In genomic region chr5:116583085-116583766, GRCh38 we compare ENCODE assay signal across 18 cellular contexts. TPM values are rescaled to one million over a fixed set of nuclear protein-coding genes. Genes with fewer than 3 reads are reported as not detected.
DNase-seq lines count a peak whose midpoint lies in the region; ATAC-seq, FAIRE-seq and TF ChIP-seq lines count a peak whose summit lies in the region.
"Had no signal": no experiment of that assay in that cellular context is flagged by ENCODE, and none has a peak within 500 bp of the region (broad histone marks: within the 10 kb centered on the region; RNA-seq: fewer than 3 reads in every experiment).

No MANE protein-coding gene starts in this region.

- H3K27ac ChIP-seq in GM12878 (ENCODE audit: control insufficient read depth, insufficient read depth) (no peak overlapping the region), kidney (ENCODE audit: low read depth in 2 of 2, low read length in 2 of 2) (no peak overlapping the region)
- H3K27ac ChIP-seq: skin epidermis, upper lobe of left lung had no signal

- no peaks in the 10 kb centered on the region; the same call in 2 of the 3 replicates for H3K9me3 ChIP-seq in GM12878 (replicated peaks; ENCODE audit: control insufficient read depth, insufficient read depth, low read length)
- H3K9me3 ChIP-seq in kidney (ENCODE audit: control insufficient read depth in 1 of 2, low read length in 2 of 2) = no peaks in the 10 kb centered on the region
- H3K9me3 ChIP-seq: body of pancreas, upper lobe of left lung had no signal

- H3K4me3 ChIP-seq in GM12878 (no peak overlapping the region), kidney (ENCODE audit: low read length in 2 of 2) (no peak overlapping the region)
- H3K4me3 ChIP-seq: body of pancreas, skin epidermis, upper lobe of left lung had no signal

- no TSS peak for BruUV-seq in GM12878 (replicated peaks; lab: Mats Ljungman, UMichigan)

- POLR2A ChIA-PET in GM12878 (lab: Charles Lee) = interaction anchor here (0.9 to 1.4 kb wide), 2 partner anchors 31 to 303 kb away, joined by 3 read pairs; no protein-coding TSS in a partner anchor

- no peak for TF ChIP-seq POLR2A in GM12878 (IDR thresholded peaks at IDR 0.05; ENCODE audit: low read depth, low read length)

- H3K36me3 ChIP-seq in GM12878 (ENCODE audit: control insufficient read depth in 2 of 2, insufficient read depth in 2 of 2, low read length in 1 of 2) = no peaks in the 10 kb centered on the region
- no peaks in the 10 kb centered on the region for H3K36me3 ChIP-seq in kidney (ENCODE audit: control insufficient read depth in 1 of 2, insufficient read depth in 2 of 2, low read length in 2 of 2)
- H3K36me3 ChIP-seq: upper lobe of left lung had no signal

- no peak overlapping the region for H3K4me2 ChIP-seq in GM12878 (ENCODE audit: control insufficient read depth, insufficient read depth)

- SMC1A ChIA-PET in GM12878 (lab: Charles Lee; ENCODE audit: uncharacterized antibody, unreplicated experiment) = interaction anchor here (0.8 to 5.7 kb wide), 10 partner anchors 30 to 183 kb away, joined by 3 to 34 read pairs (median 4); no protein-coding TSS in a partner anchor

- no peak for TF ChIP-seq EP300 in GM12878 (IDR thresholded peaks at IDR 0.05; ENCODE audit: borderline replicate concordance in 1 of 2, control insufficient read depth in 1 of 2, low read depth in 2 of 2, low read length in 2 of 2)

- no peaks in the 10 kb centered on the region for H4K20me1 ChIP-seq in GM12878 (ENCODE audit: control insufficient read depth, insufficient read depth)

- no peak for TF ChIP-seq CTCF in GM12878 (IDR thresholded peaks at IDR 0.05 in 2 of 3, conservative IDR thresholded peaks at IDR 0.05 in 1 of 3; ENCODE audit: control insufficient read depth in 2 of 3, extremely low read depth in 1 of 3, insufficient read depth in 1 of 3, low read depth in 3 of 3, low read length in 3 of 3)
- no peak for TF ChIP-seq CTCF in kidney (IDR thresholded peaks at IDR 0.05; ENCODE audit: borderline replicate concordance, extremely low read depth, insufficient read depth)

- no peak for TF ChIP-seq RAD21 in GM12878 (IDR thresholded peaks at IDR 0.05; ENCODE audit: insufficient read depth, low read depth, low read length)

- DNase-seq in GM12878 (ENCODE audit: low read depth, low spot score) = no peak
- no peak for DNase-seq in kidney
- DNase-seq in medulla oblongata (ENCODE audit: extremely low spot score) = no peak
- no peak for DNase-seq in cerebellum (ENCODE audit: low spot score)
- no peak for DNase-seq in HuH-7 (ENCODE audit: low spot score)
- DNase-seq: activated CD8-positive, alpha-beta memory T cell treated with anti-CD3 and anti-CD28 coated beads, Interleukin-2, amount 50 U/mL, for 48 hours; activated naive CD4-positive, alpha-beta T cell treated with Interleukin-2 at 50 U/mL for 16 hours; body of pancreas; HFFc6; islet precursor cell; NCI-H1048; Right ventricle myocardium superior; stimulated activated naive B cell treated with anti-CD40 and anti-IgM and Interleukin-4, amounts not matched to agents 10 μg/mL and 1 μg/mL and 100 μg/mL, for 72 hours; upper lobe of left lung had no signal

- H3K4me1 ChIP-seq in GM12878 (ENCODE audit: control insufficient read depth, insufficient read depth, low read length) (no peaks in the 10 kb centered on the region), kidney (ENCODE audit: control insufficient read depth in 1 of 2, insufficient read depth in 1 of 2, low read depth in 1 of 2, low read length in 2 of 2) (no peaks in the 10 kb centered on the region)
- H3K4me1 ChIP-seq: upper lobe of left lung had no signal

- intact Hi-C loops in GM12878 (cut with micrococcal nuclease; ENCODE audit: unreplicated experiment) = no loop called here
- intact Hi-C loops in kidney (cut with DNase I) = no loop called here

- no peaks in the 10 kb centered on the region for H3K27me3 ChIP-seq in GM12878 (replicated peaks in 1 of 2; ENCODE audit: control insufficient read depth in 2 of 2, insufficient read depth in 2 of 2, low read length in 1 of 2)
- H3K27me3 ChIP-seq: body of pancreas, upper lobe of left lung had no signal

- CTCF ChIA-PET in GM12878 (lab: Yijun Ruan, JAX) = interaction anchor here (2.3 to 2.6 kb wide), 2 partner anchors 7 to 27 kb away, joined by 6 to 11 read pairs; no protein-coding TSS in a partner anchor

- peak overlapping the region; percentile 10; the same call in 1 of the 2 replicates for H2AFZ ChIP-seq in GM12878 (ENCODE audit: control insufficient read depth, low read depth, low read length)

- H3K9ac ChIP-seq in GM12878 (ENCODE audit: control insufficient read depth, insufficient read depth, low read length) (no peak overlapping the region), kidney (ENCODE audit: low read length in 2 of 2) (no peak overlapping the region)

- RAD21 ChIA-PET in GM12878 (lab: Charles Lee; ENCODE audit: unreplicated experiment) = interaction anchor here (0.7 to 9.2 kb wide), 14 partner anchors 8 to 365 kb away, joined by 3 to 179 read pairs (median 4); partner anchors contain the start of gene SEMA6A

- no peaks in the 10 kb centered on the region for H3K79me2 ChIP-seq in GM12878 (ENCODE audit: control insufficient read depth, insufficient read depth, low read length)

- peak; percentile 60 for ATAC-seq in GM18517 (IDR thresholded peaks at IDR 0.05; ENCODE audit: unreplicated experiment)
- ATAC-seq in HG02798 (IDR thresholded peaks at IDR 0.05; ENCODE audit: poor library complexity, unreplicated experiment) = peak; percentile 42
- ATAC-seq in GM12878 = peak; percentile 76
- no peak for ATAC-seq in HG03139 (IDR thresholded peaks at IDR 0.05; ENCODE audit: unreplicated experiment)
- ATAC-seq: body of pancreas had no signal

- in situ Hi-C loops in GM12878 (cut with MboI) = no loop called here

- no peak for FAIRE-seq in GM12878 (lab: Jason Lieb, UNC)
- peak; percentile 27 for FAIRE-seq in kidney (lab: Jason Lieb, UNC)

TF ChIP-seq in GM12878, 131 proteins besides CTCF, POLR2A, EP300 and RAD21 (continues in another document):
- TF ChIP-seq SREBF2 (IDR thresholded peaks at IDR 0.05; ENCODE audit: low read length) (no peak), GATAD2B (conservative IDR thresholded peaks at IDR 0.05; ENCODE audit: low read depth) (no peak)
- TF ChIP-seq, protein P1, sequence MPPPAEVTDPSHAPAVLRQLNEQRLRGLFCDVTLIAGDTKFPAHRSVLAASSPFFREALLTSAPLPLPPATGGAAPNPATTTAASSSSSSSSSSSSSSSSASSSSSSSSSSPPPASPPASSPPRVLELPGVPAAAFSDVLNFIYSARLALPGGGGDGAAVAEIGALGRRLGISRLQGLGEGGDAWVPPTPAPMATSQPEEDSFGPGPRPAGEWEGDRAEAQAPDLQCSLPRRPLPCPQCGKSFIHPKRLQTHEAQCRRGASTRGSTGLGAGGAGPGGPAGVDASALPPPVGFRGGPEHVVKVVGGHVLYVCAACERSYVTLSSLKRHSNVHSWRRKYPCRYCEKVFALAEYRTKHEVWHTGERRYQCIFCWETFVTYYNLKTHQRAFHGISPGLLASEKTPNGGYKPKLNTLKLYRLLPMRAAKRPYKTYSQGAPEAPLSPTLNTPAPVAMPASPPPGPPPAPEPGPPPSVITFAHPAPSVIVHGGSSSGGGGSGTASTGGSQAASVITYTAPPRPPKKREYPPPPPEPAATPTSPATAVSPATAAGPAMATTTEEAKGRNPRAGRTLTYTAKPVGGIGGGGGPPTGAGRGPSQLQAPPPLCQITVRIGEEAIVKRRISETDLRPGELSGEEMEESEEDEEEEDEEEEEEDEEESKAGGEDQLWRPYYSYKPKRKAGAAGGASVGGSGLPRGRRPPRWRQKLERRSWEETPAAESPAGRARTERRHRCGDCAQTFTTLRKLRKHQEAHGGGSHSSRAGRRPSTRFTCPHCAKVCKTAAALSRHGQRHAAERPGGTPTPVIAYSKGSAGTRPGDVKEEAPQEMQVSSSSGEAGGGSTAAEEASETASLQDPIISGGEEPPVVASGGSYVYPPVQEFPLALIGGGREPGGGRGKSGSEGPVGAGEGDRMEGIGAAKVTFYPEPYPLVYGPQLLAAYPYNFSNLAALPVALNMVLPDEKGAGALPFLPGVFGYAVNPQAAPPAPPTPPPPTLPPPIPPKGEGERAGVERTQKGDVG (CRISPR knock-in tag; IDR thresholded peaks at IDR 0.05) = no peak

RNA-seq across cellular contexts. Expression of gene SEMA6A, which starts 8.6 kb away (rescaled TPM):
- total RNA-seq in GM12878 (2013; cell fraction: nucleolus; rRNA removed) = 218 and 247 TPM in 2 replicates
- total RNA-seq in GM12878 (2014; rRNA removed) (0.62 and 1.0 TPM in 2 replicates), GM12878 (2014; rRNA removed; fragmentation: Illumina TruSeq; extraction: Trizol) (0.83 and 1.1 TPM in 2 replicates), GM12878 (2021) (1.9 and 2.1 TPM in 2 replicates), kidney (51.6 TPM), cerebellum (181 TPM)
- 3.2 TPM for polyA plus RNA-seq in GM12878 (2011; ENCODE audit: low read depth)
- polyA plus RNA-seq in GM12878 (2011; rRNA removed) (10.2 and 10.5 TPM in 2 replicates), GM12878 (2014; fragmentation: Illumina TruSeq; extraction: Trizol) (0.92 and 1.3 TPM in 2 replicates), GM12878 (2014; fragmentation: Nextera tagmentation; extraction: Ambion mirVana) (under 1 TPM; 0.16 to 0.22 TPM), GM12878 (2014; rRNA removed) (0.56 and 0.64 TPM in 2 replicates), GM12878 (2016; fragmentation: Nextera tagmentation; extraction: Ambion mirVana) (1 to 10 TPM; 1.1 TPM), kidney (ENCODE audit: insufficient read depth, low read depth, low replicate concordance) (4.0 TPM)
- 6.8 and 10.6 TPM in 2 replicates for polyA plus RNA-seq in GM12878 (2011; cell fraction: cytosol; rRNA removed)
- polyA plus RNA-seq in GM12878 (2011; cell fraction: nucleus; rRNA removed) = 23.5 and 32.3 TPM in 2 replicates
- polyA plus RNA-seq in GM12878 (2012) = 4.3 and 4.5 TPM in 2 replicates
- 31.4 and 35.0 TPM in 2 replicates for polyA minus RNA-seq in GM12878 (2011; rRNA and poly(A)+ RNA removed)
- polyA minus RNA-seq in GM12878 (2011; cell fraction: cytosol; rRNA and poly(A)+ RNA removed) = 9.4 and 10.0 TPM in 2 replicates
- 52.5 and 60.3 TPM in 2 replicates for polyA minus RNA-seq in GM12878 (2011; cell fraction: nucleus; rRNA and poly(A)+ RNA removed)
